In genomic region chr16:73183678-73184092, GRCh38 we compare ENCODE assay signal across 21 cellular contexts.
A peak's percentile ranks its signal among the peaks of the same experiment; 100 is the strongest.
DNase-seq lines count a peak whose midpoint lies in the region; ATAC-seq and TF ChIP-seq lines count a peak whose summit lies in the region.
"Had no signal": no experiment of that assay in that cellular context is flagged by ENCODE, and none has a peak within 500 bp of the region (broad histone marks: within the 10 kb centered on the region; RNA-seq: fewer than 3 reads in every experiment).

No MANE protein-coding gene starts in this region.

- no peaks in the 10 kb centered on the region for H3K79me2 ChIP-seq in GM23338 (replicated peaks; ENCODE audit: insufficient read depth)

- H2AFZ ChIP-seq in GM23338: 0 out of 2 replicates have a peak overlapping the region, but pooled peaks have one; percentile 32
- H2AFZ ChIP-seq: PC-9 had no signal

- no peak overlapping the region for H3K27ac Mint-ChIP-seq in GM23338
- H3K27ac Mint-ChIP-seq in activated CD4-positive, alpha-beta memory T cell treated with anti-CD3 and anti-CD28 coated beads, Interleukin-2, amount 10 ng/mL, durations not matched to agents 7 days and 5 days: no peak overlapping the region
- H3K27ac Mint-ChIP-seq: activated CD8-positive, alpha-beta T cell treated with anti-CD3 and anti-CD28 coated beads, Interleukin-2, amount 10 ng/mL, durations not matched to agents 7 days and 5 days; activated naive CD4-positive, alpha-beta T cell treated with anti-CD3 and anti-CD28 coated beads, Interleukin-2, amount 50 U/mL, for 24 hours; T-helper 2 cell treated with Interferon-gamma antibody and Interleukin-4, amounts not matched to agents 5 μg/mL and 100 μg/mL, for 36 hours; WTC11 had no signal

- H3K4me2 ChIP-seq in GM23338: no peak overlapping the region
- H3K4me2 ChIP-seq: BLaER1, PC-9 had no signal

- no peaks in the 10 kb centered on the region for H3K36me3 Mint-ChIP-seq in GM23338 (ENCODE audit: low read depth)
- no peaks in the 10 kb centered on the region for H3K36me3 Mint-ChIP-seq in activated CD4-positive, alpha-beta memory T cell treated with anti-CD3 and anti-CD28 coated beads, Interleukin-2, amount 10 ng/mL, durations not matched to agents 7 days and 5 days (ENCODE audit: low read depth)
- H3K36me3 Mint-ChIP-seq: activated naive CD4-positive, alpha-beta T cell treated with anti-CD3 and anti-CD28 coated beads, Interleukin-2, amount 50 U/mL, for 24 hours; WTC11 had no signal

- H3K9me3 Mint-ChIP-seq in GM23338: peaks cover 4% of the 10 kb centered on the region; the same call in 1 of the 3 replicates
- H3K9me3 Mint-ChIP-seq in activated CD4-positive, alpha-beta memory T cell treated with anti-CD3 and anti-CD28 coated beads, Interleukin-2, amount 10 ng/mL, durations not matched to agents 7 days and 5 days: peaks cover 1% of the 10 kb centered on the region
- H3K9me3 Mint-ChIP-seq: activated naive CD4-positive, alpha-beta T cell treated with anti-CD3 and anti-CD28 coated beads, Interleukin-2, amount 50 U/mL, for 24 hours; activated T-cell treated with anti-CD3 and anti-CD28 coated beads, Interleukin-2, amount 50 U/mL, for 4 hours; T-helper 2 cell treated with Interferon-gamma antibody and Interleukin-4, amounts not matched to agents 5 μg/mL and 100 μg/mL, for 36 hours had no signal

- H3K4me3 Mint-ChIP-seq in GM23338: no peak overlapping the region
- H3K4me3 Mint-ChIP-seq in activated CD4-positive, alpha-beta memory T cell treated with anti-CD3 and anti-CD28 coated beads, Interleukin-2, amount 10 ng/mL, durations not matched to agents 7 days and 5 days: no peak overlapping the region
- H3K4me3 Mint-ChIP-seq: activated CD8-positive, alpha-beta T cell treated with anti-CD3 and anti-CD28 coated beads, Interleukin-2, amount 10 ng/mL, durations not matched to agents 7 days and 5 days; activated naive CD4-positive, alpha-beta T cell treated with anti-CD3 and anti-CD28 coated beads, Interleukin-2, amount 50 U/mL, for 24 hours; activated T-cell treated with anti-CD3 and anti-CD28 coated beads, Interleukin-2, amount 50 U/mL, for 4 hours; T-helper 2 cell treated with Interferon-gamma antibody and Interleukin-4, amounts not matched to agents 5 μg/mL and 100 μg/mL, for 36 hours; WTC11 had no signal

- intact Hi-C loops in left ventricle myocardium superior (cut with micrococcal nuclease): loop anchor here (10.0 kb wide), 1 partner anchor 139 kb away; the partner anchor contains the start of gene ZFHX3
- intact Hi-C loops in sciatic nerve (cut with DNase I): no loop called here

- 0 out of 3 replicates have a peak, but pooled peaks cover 3% of the 10 kb centered on the region for H3K4me1 Mint-ChIP-seq in GM23338
- H3K4me1 Mint-ChIP-seq in activated CD4-positive, alpha-beta memory T cell treated with anti-CD3 and anti-CD28 coated beads, Interleukin-2, amount 10 ng/mL, durations not matched to agents 7 days and 5 days: no peaks in the 10 kb centered on the region
- H3K4me1 Mint-ChIP-seq: activated naive CD4-positive, alpha-beta T cell treated with anti-CD3 and anti-CD28 coated beads, Interleukin-2, amount 50 U/mL, for 24 hours; WTC11 had no signal

- TF ChIP-seq CTCF in GM23338 (conservative IDR thresholded peaks at IDR 0.05; ENCODE audit: low read depth in 2 of 2): peak; percentile 22 to 41; a peak in 2 of 4 replicates

- no peaks in the 10 kb centered on the region for H3K36me3 ChIP-seq in GM23338 (ENCODE audit: insufficient read depth)
- H3K36me3 ChIP-seq: BLaER1, pancreas, SJCRH30, stomach had no signal

- no peaks in the 10 kb centered on the region for H4K20me1 ChIP-seq in GM23338 (replicated peaks; ENCODE audit: insufficient read depth)
- H4K20me1 ChIP-seq: BLaER1 had no signal

- peak; percentile 49 for ATAC-seq in GM23338
- ATAC-seq in left ventricle myocardium superior: peak; percentile 73
- ATAC-seq in sciatic nerve: peak; percentile 58
- ATAC-seq: activated CD8-positive, alpha-beta T cell treated with anti-CD3 and anti-CD28 coated beads, Interleukin-2, amount 10 ng/mL, durations not matched to agents 7 days and 5 days; activated T-cell treated with anti-CD3 and anti-CD28 coated beads, Interleukin-2, amount 50 U/mL, for 4 hours; pancreas; WTC11 had no signal

- no peak overlapping the region for H3K4me3 ChIP-seq in GM23338
- H3K4me3 ChIP-seq: BLaER1, pancreas, PC-9, SJCRH30, stomach had no signal

- no peak for DNase-seq in GM23338 (ENCODE audit: low spot score)
- DNase-seq in fibroblast of gingiva (ENCODE audit: low read depth): peak; percentile 77
- peak; percentile 44 for DNase-seq in left ventricle myocardium superior
- no peak for DNase-seq in sciatic nerve (ENCODE audit: low spot score)
- DNase-seq in AG08396 (ENCODE audit: low spot score): no peak
- no peak for DNase-seq in HUDEP-2 (lab: John Stamatoyannopoulos, UW; ENCODE audit: unreplicated experiment in 76 of 76)
- DNase-seq in activated CD4-positive, alpha-beta memory T cell treated with anti-CD3 and anti-CD28 coated beads, Interleukin-2, amount 10 ng/mL, durations not matched to agents 7 days and 5 days: no peak
- DNase-seq in SW 1271 (lab: John Stamatoyannopoulos, UW): no peak
- DNase-seq: activated CD8-positive, alpha-beta T cell treated with anti-CD3 and anti-CD28 coated beads, Interleukin-2, amount 10 ng/mL, durations not matched to agents 7 days and 5 days; activated T-cell treated with anti-CD3 and anti-CD28 coated beads, Interleukin-2, amount 50 U/mL, for 4 hours; NCI-H1417 treated with DMSO at 0.1 percent for 48 hours; pancreas; PC-9; SJCRH30; stimulated activated CD4-positive, alpha-beta T cell treated with anti-CD3 and anti-CD28 coated beads, Interleukin-2, amount 100 ng/mL, for 48 hours; stomach; trophoblast cell had no signal

- peaks cover 2% of the 10 kb centered on the region for H3K27me3 Mint-ChIP-seq in GM23338 (ENCODE audit: insufficient read depth, low read depth, poor library complexity)
- no peaks in the 10 kb centered on the region for H3K27me3 Mint-ChIP-seq in activated CD4-positive, alpha-beta memory T cell treated with anti-CD3 and anti-CD28 coated beads, Interleukin-2, amount 10 ng/mL, durations not matched to agents 7 days and 5 days
- H3K27me3 Mint-ChIP-seq: activated naive CD4-positive, alpha-beta T cell treated with anti-CD3 and anti-CD28 coated beads, Interleukin-2, amount 50 U/mL, for 24 hours had no signal

- H3K9me2 ChIP-seq in GM23338 (ENCODE audit: insufficient read depth): no peaks in the 10 kb centered on the region

- POLR2A ChIA-PET in activated CD4-positive, alpha-beta memory T cell treated with anti-CD3 and anti-CD28 coated beads, Interleukin-2, amount 10 ng/mL, durations not matched to agents 7 days and 5 days (lab: Charles Lee): no interaction called here

- no peak overlapping the region for H3K27ac ChIP-seq in GM23338 (ENCODE audit: low read depth)
- H3K27ac ChIP-seq: BLaER1, pancreas, PC-9, SJCRH30, stomach had no signal

- no peaks in the 10 kb centered on the region for H3F3A ChIP-seq in GM23338 (replicated peaks; ENCODE audit: low read depth)

- H3K27me3 ChIP-seq in GM23338 (ENCODE audit: insufficient read depth): no peaks in the 10 kb centered on the region
- H3K27me3 ChIP-seq: BLaER1, pancreas, SJCRH30, stomach had no signal

- H3K4me1 ChIP-seq in GM23338 (ENCODE audit: insufficient read depth): no peaks in the 10 kb centered on the region
- H3K4me1 ChIP-seq: pancreas, SJCRH30 had no signal

- CTCF ChIA-PET in activated CD4-positive, alpha-beta memory T cell treated with anti-CD3 and anti-CD28 coated beads, Interleukin-2, amount 10 ng/mL, durations not matched to agents 7 days and 5 days (lab: Charles Lee): no interaction called here

TF ChIP-seq in GM23338, 12 proteins besides CTCF, POLR2A, EP300 and RAD21:
- no peak for TF ChIP-seq EZH2phosphoT487 (IDR thresholded peaks at IDR 0.05; ENCODE audit: unreplicated experiment)
- no peak for TF ChIP-seq ZNF331 (CRISPR knock-in tag; IDR thresholded peaks at IDR 0.05; ENCODE audit: low read depth)
- no peak for TF ChIP-seq NANOG (IDR thresholded peaks at IDR 0.05; ENCODE audit: borderline replicate concordance)
- no peak for TF ChIP-seq STAT1 (IDR thresholded peaks at IDR 0.05; ENCODE audit: unreplicated experiment)
- no peak for TF ChIP-seq EZH2 (IDR thresholded peaks at IDR 0.05; ENCODE audit: low read depth, unreplicated experiment)
- TF ChIP-seq ZNF114 (CRISPR knock-in tag; IDR thresholded peaks at IDR 0.05): no peak
- TF ChIP-seq CREB1 (CRISPR knock-in tag; IDR thresholded peaks at IDR 0.05; ENCODE audit: low read depth): no peak
- no peak for TF ChIP-seq ETS1 (IDR thresholded peaks at IDR 0.05)

Comparison
In these comparisons a context has a peak if more than half of its experiments do, and no peak if none do; other contexts are left out.
1. DNase-seq: peak in fibroblast of gingiva (single experiment) and left ventricle myocardium superior (single experiment); none in GM23338 (single experiment), sciatic nerve (single experiment), AG08396 (single experiment), HUDEP-2 (0 of 76), activated CD4-positive, alpha-beta memory T cell treated with anti-CD3 and anti-CD28 coated beads, Interleukin-2, amount 10 ng/mL, durations not matched to agents 7 days and 5 days (single experiment) and SW 1271 (0 of 2).
2. Peak in every context shown above with its lines, with median percentiles within 50 percentile points of each other: ATAC-seq.